Comparison of ENCODE assay signal across 5 cellular contexts in the genomic region with DNA sequence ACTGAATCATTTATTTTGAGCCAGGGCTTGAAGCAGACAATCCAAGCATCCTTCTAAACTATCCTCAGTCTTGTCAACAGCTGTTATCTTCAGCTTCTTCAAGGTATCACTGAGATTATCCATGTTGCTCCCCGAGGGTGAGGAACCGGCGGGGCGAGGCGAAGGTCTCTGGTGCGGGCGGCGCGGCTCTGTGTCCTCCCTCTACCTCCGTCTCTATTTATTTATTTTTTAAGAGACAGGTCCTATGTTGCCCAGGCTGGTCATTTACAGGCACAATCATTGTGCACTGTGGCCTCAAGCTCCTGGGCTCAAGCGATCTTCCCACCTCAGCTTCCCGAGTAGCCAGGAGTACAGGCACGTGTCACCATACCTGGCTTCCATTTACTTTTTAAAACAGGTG.
DNase-seq lines count a peak whose midpoint lies in the region; ATAC-seq and TF ChIP-seq lines count a peak whose summit lies in the region.
"Not testable (repeated sequence)": the region's sequence is repeated elsewhere in the genome, so short reads cannot be mapped to it uniquely, and the experiment has no call there.

No MANE protein-coding gene starts in this region.

- intact Hi-C loops in spleen (cut with DNase I; ENCODE audit: low total_unique reads) = not testable (repeated sequence)

- DNase-seq in ELF-1 (ENCODE audit: low read depth, low spot score) (peak; percentile 3), chondrocyte (ENCODE audit: low spot score) (peak; percentile 61), spleen (peak; percentile 14)
- DNase-seq in omental fat pad (ENCODE audit: low spot score) = not testable (repeated sequence)

- not testable (repeated sequence) for H3K4me3 ChIP-seq in BLaER1, spleen

- TF ChIP-seq CTCF in chondrocyte (IDR thresholded peaks at IDR 0.05); omental fat pad (IDR thresholded peaks at IDR 0.05); spleen (IDR thresholded peaks at IDR 0.05 in 8 of 11, conservative IDR thresholded peaks at IDR 0.05 in 3 of 11): not testable (repeated sequence)

- not testable (repeated sequence) for H3K9me3 Mint-ChIP-seq in chondrocyte (ENCODE audit: low read depth)

- H3K4me2 ChIP-seq in BLaER1 = peak overlapping the region; percentile 22; the same call in 1 of the 2 replicates

- not testable (repeated sequence) for H3K4me3 Mint-ChIP-seq in chondrocyte (ENCODE audit: unreplicated experiment)

- not testable (repeated sequence) for H3K27me3 Mint-ChIP-seq in chondrocyte (ENCODE audit: low read depth)

- H3K27ac ChIP-seq in BLaER1, spleen: not testable (repeated sequence)

- TF ChIP-seq POLR2A in spleen (IDR thresholded peaks at IDR 0.05) = not testable (repeated sequence)

- H3K27me3 ChIP-seq in BLaER1; spleen (replicated peaks in 1 of 7): not testable (repeated sequence)

- H3K36me3 Mint-ChIP-seq in chondrocyte (ENCODE audit: low read depth) = not testable (repeated sequence)

- not testable (repeated sequence) for H3K4me1 ChIP-seq in BLaER1, spleen

- not testable (repeated sequence) for H3K27ac Mint-ChIP-seq in chondrocyte (ENCODE audit: unreplicated experiment)

- H3K4me1 Mint-ChIP-seq in chondrocyte (ENCODE audit: low read depth) = not testable (repeated sequence)

- H4K20me1 ChIP-seq in BLaER1 = not testable (repeated sequence)

- H3K9ac ChIP-seq in BLaER1 = not testable (repeated sequence)

- not testable (repeated sequence) for H3K36me3 ChIP-seq in BLaER1, spleen

- 98 to 99% (median 98%) methylated on average over 9 to 12 of the region's 13 CpGs; no CpG with 5 or more reads in 2 of the 5 donors for WGBS in spleen, 5 donors

- not testable (repeated sequence) for H3K9me3 ChIP-seq in BLaER1, spleen

- peak; percentile 6 for ATAC-seq in omental fat pad (ENCODE audit: low FRiP score)
